In the genomic region with DNA sequence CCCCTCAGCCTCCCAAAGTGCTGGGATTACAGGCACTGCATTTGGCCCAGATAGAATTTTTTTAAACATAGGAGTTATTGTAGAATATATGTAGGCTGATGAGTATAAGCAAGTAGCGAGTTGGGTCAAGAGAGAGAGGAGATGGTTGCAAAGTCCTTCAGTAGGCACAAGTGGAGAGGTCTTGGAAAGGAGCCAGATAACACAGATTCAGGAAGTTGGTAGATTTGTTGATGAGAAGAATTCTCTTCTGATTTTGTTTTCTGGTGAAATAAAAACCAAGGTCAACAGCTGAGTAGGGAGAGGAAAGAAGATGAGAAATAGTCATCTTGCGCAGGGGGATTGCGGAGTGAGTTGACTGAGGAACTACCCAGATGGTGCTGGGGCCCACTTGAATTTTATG, we compare ENCODE assay signal across 1 cellular context.
TF ChIP-seq lines count a peak whose summit lies in the region.

No MANE protein-coding gene starts in this region.

TF ChIP-seq in WTC11, 78 proteins besides CTCF, POLR2A, EP300 and RAD21 (continued from another document):
- TF ChIP-seq, protein P1, sequence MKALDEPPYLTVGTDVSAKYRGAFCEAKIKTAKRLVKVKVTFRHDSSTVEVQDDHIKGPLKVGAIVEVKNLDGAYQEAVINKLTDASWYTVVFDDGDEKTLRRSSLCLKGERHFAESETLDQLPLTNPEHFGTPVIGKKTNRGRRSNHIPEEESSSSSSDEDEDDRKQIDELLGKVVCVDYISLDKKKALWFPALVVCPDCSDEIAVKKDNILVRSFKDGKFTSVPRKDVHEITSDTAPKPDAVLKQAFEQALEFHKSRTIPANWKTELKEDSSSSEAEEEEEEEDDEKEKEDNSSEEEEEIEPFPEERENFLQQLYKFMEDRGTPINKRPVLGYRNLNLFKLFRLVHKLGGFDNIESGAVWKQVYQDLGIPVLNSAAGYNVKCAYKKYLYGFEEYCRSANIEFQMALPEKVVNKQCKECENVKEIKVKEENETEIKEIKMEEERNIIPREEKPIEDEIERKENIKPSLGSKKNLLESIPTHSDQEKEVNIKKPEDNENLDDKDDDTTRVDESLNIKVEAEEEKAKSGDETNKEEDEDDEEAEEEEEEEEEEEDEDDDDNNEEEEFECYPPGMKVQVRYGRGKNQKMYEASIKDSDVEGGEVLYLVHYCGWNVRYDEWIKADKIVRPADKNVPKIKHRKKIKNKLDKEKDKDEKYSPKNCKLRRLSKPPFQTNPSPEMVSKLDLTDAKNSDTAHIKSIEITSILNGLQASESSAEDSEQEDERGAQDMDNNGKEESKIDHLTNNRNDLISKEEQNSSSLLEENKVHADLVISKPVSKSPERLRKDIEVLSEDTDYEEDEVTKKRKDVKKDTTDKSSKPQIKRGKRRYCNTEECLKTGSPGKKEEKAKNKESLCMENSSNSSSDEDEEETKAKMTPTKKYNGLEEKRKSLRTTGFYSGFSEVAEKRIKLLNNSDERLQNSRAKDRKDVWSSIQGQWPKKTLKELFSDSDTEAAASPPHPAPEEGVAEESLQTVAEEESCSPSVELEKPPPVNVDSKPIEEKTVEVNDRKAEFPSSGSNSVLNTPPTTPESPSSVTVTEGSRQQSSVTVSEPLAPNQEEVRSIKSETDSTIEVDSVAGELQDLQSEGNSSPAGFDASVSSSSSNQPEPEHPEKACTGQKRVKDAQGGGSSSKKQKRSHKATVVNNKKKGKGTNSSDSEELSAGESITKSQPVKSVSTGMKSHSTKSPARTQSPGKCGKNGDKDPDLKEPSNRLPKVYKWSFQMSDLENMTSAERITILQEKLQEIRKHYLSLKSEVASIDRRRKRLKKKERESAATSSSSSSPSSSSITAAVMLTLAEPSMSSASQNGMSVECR (CRISPR knock-in tag; IDR thresholded peaks at IDR 0.05; ENCODE audit: borderline replicate concordance): no peak
- TF ChIP-seq, protein P2, sequence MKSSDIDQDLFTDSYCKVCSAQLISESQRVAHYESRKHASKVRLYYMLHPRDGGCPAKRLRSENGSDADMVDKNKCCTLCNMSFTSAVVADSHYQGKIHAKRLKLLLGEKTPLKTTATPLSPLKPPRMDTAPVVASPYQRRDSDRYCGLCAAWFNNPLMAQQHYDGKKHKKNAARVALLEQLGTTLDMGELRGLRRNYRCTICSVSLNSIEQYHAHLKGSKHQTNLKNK (CRISPR knock-in tag; IDR thresholded peaks at IDR 0.05): no peak
- no peak for TF ChIP-seq FOXP1 (CRISPR knock-in tag; IDR thresholded peaks at IDR 0.05; ENCODE audit: borderline replicate concordance)
- TF ChIP-seq, protein P3, sequence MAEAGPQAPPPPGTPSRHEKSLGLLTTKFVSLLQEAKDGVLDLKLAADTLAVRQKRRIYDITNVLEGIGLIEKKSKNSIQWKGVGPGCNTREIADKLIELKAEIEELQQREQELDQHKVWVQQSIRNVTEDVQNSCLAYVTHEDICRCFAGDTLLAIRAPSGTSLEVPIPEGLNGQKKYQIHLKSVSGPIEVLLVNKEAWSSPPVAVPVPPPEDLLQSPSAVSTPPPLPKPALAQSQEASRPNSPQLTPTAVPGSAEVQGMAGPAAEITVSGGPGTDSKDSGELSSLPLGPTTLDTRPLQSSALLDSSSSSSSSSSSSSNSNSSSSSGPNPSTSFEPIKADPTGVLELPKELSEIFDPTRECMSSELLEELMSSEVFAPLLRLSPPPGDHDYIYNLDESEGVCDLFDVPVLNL (CRISPR knock-in tag; IDR thresholded peaks at IDR 0.05; ENCODE audit: borderline replicate concordance, low read depth): no peak
- TF ChIP-seq KAT7 (CRISPR knock-in tag; IDR thresholded peaks at IDR 0.05; ENCODE audit: borderline replicate concordance): no peak
TF ChIP-seq in WTC11: peak in this region for 0.
